26 cellular contexts compared by ENCODE assay signal in genomic region chr10:33706746-33707145, GRCh38.
DNase-seq lines count a peak whose midpoint lies in the region; ATAC-seq, FAIRE-seq and TF ChIP-seq lines count a peak whose summit lies in the region.
"Had no signal": no experiment of that assay in that cellular context is flagged by ENCODE, and none has a peak within 500 bp of the region (broad histone marks: within the 10 kb centered on the region; RNA-seq: fewer than 3 reads in every experiment).

No MANE protein-coding gene starts in this region.

- TF ChIP-seq CTCF in A549 (IDR thresholded peaks at IDR 0.05) (no peak), H9 (conservative IDR thresholded peaks at IDR 0.05) (no peak), type B pancreatic cell (conservative IDR thresholded peaks at IDR 0.05) (no peak), spleen (IDR thresholded peaks at IDR 0.05 in 8 of 11, conservative IDR thresholded peaks at IDR 0.05 in 3 of 11) (no peak)

- H2AFZ ChIP-seq in H9 (ENCODE audit: low read length) = no peak overlapping the region

- no peak overlapping the region for H2BK12ac ChIP-seq in H9 (ENCODE audit: insufficient read length, low read depth, low read length)

- no peak overlapping the region for H3K56ac ChIP-seq in H9 (ENCODE audit: insufficient read length, low read depth, low read length)

- 74% methylated on average over 1 of the region's 1 CpG for whole genome bisulfite sequencing in A549 (ENCODE audit: missing lambda C conversion rate)
- no CpG with 5 or more reads among the region's 1 CpG for WGBS in H9 (ENCODE audit: extremely low coverage, insufficient read length, low lambda C conversion rate)
- WGBS in spleen, 5 donors = 54 to 86% (median 76%) methylated on average over 1 of the region's 1 CpG

- intact Hi-C loops in left ventricle myocardium superior (cut with micrococcal nuclease) = no loop called here
- intact Hi-C loops in spleen (cut with DNase I; ENCODE audit: low total_unique reads) = no loop called here

- no peak overlapping the region for H2BK5ac ChIP-seq in H9 (ENCODE audit: insufficient read length, low read length)

- H3K23me2 ChIP-seq in H9 (ENCODE audit: insufficient read length, low read depth, low read length, poor library complexity, severe bottlenecking) = no peaks in the 10 kb centered on the region

- POLR2A ChIA-PET in A549 (lab: Yijun Ruan, JAX) = no interaction called here

- peaks cover 24% of the 10 kb centered on the region for H3K4me1 ChIP-seq in A549
- H3K4me1 ChIP-seq in H9 (ENCODE audit: insufficient read depth, low read length) = peaks cover 3% of the 10 kb centered on the region; the same call in 1 of the 2 replicates
- H3K4me1 ChIP-seq in spleen = peaks cover 0 to 9% (median 5%) of the 10 kb centered on the region in 6 donors
- H3K4me1 ChIP-seq: lower lobe of right lung had no signal

- H3K4ac ChIP-seq in H9 (ENCODE audit: low read depth, low read length) = no peak overlapping the region

- no peak overlapping the region for H2BK120ac ChIP-seq in H9 (ENCODE audit: low read depth, low read length, poor library complexity, severe bottlenecking)

- H4K20me1 ChIP-seq in H9 (ENCODE audit: control insufficient read depth, insufficient read depth, insufficient read length) = no peaks in the 10 kb centered on the region

- H3K9ac ChIP-seq in H9 (ENCODE audit: extremely low read depth, insufficient read length, low read length) = no peak overlapping the region

- H3K23ac ChIP-seq in H9 (ENCODE audit: insufficient read length, low read depth, low read length) = no peak overlapping the region

- no peaks in the 10 kb centered on the region; a peak in 1 of 7 replicates for H3K36me3 Mint-ChIP-seq in H9 (ENCODE audit: insufficient read depth in 1 of 3, low read depth in 3 of 3)
- no peaks in the 10 kb centered on the region for H3K36me3 Mint-ChIP-seq in type B pancreatic cell
- H3K36me3 Mint-ChIP-seq: CD8-positive, alpha-beta T cell; naive B cell; T-cell had no signal

- H3K27ac Mint-ChIP-seq in H9 = peak overlapping the region in 2 of 3 experiments; percentile 25 to 58; a peak in 1 of 7 replicates
- no peak overlapping the region for H3K27ac Mint-ChIP-seq in type B pancreatic cell
- H3K27ac Mint-ChIP-seq: CD8-positive, alpha-beta T cell; immature natural killer cell; naive B cell; progenitor cell of endocrine pancreas; T-cell had no signal

- DNase-seq in A549 (ENCODE audit: low read depth in 1 of 2, low spot score in 1 of 2) = peak in 1 of 2 experiments; percentile 13
- DNase-seq in H9 = no peak
- peak; percentile 31 for DNase-seq in dedifferentiated amniotic fluid mesenchymal stem cell (ENCODE audit: extremely low spot score)
- DNase-seq in left ventricle myocardium superior = no peak
- no peak for DNase-seq in NK-92 (lab: John Stamatoyannopoulos, UW; ENCODE audit: unreplicated experiment)
- no peak for DNase-seq in type B pancreatic cell (ENCODE audit: extremely low spot score, unreplicated experiment)
- no peak for DNase-seq in NCI-H187 (lab: John Stamatoyannopoulos, UW)
- DNase-seq in spleen = no peak
- DNase-seq: activated CD4-positive, alpha-beta T cell treated with anti-CD3 and anti-CD28 coated beads, Interleukin-2, amount 50 U/mL, for 48 hours; activated T-cell treated with anti-CD3 and anti-CD28 coated beads for 4 hours; anterior cingulate cortex; CD8-positive, alpha-beta T cell; DMS79; immature natural killer cell; lower lobe of right lung; naive B cell; NCI-H2081 treated with DMSO at 0.1 percent for 48 hours; NCI-H510A; SHP77; T-cell had no signal

- H3K4me1 Mint-ChIP-seq in H9 (peaks cover 11 to 29% of the 10 kb centered on the region in 2 experiments), type B pancreatic cell (ENCODE audit: unreplicated experiment) (peaks cover 8% of the 10 kb centered on the region)
- H3K4me1 Mint-ChIP-seq: immature natural killer cell, naive B cell, T-cell had no signal

- no peaks in the 10 kb centered on the region for H3K79me2 ChIP-seq in H9 (ENCODE audit: insufficient read depth, low read length)

- H4K8ac ChIP-seq in H9 (replicated peaks; ENCODE audit: insufficient read length, low read depth, low read length) = no peak overlapping the region

- H3K4me3 Mint-ChIP-seq in H9 (no peak overlapping the region), type B pancreatic cell (no peak overlapping the region)
- H3K4me3 Mint-ChIP-seq: CD8-positive, alpha-beta T cell; immature natural killer cell; naive B cell; T-cell had no signal

- no peak overlapping the region for H2AK5ac ChIP-seq in H9 (ENCODE audit: insufficient read length, low read length)

- H3K4me2 ChIP-seq in A549 = peak overlapping the region; percentile 33; the same call in 1 of the 3 replicates
- no peak overlapping the region for H3K4me2 ChIP-seq in H9 (ENCODE audit: insufficient read depth, insufficient read length, low read length)

- no peak for ATAC-seq in A549
- peak; percentile 73 for ATAC-seq in left ventricle myocardium superior
- ATAC-seq: CD8-positive, alpha-beta T cell; K562; lower lobe of right lung; T-cell had no signal

- H3K18ac ChIP-seq in H9 (ENCODE audit: insufficient read length, low read depth, low read length) = no peak overlapping the region

- CTCF ChIA-PET in A549 (lab: Yijun Ruan, JAX) = no interaction called here

- no peak for TF ChIP-seq POLR2A in A549 (IDR thresholded peaks at IDR 0.05; ENCODE audit: low read length)
- TF ChIP-seq POLR2A in spleen (IDR thresholded peaks at IDR 0.05) = no peak

- no peaks in the 10 kb centered on the region for H3K79me1 ChIP-seq in H9 (ENCODE audit: insufficient read depth, low read depth, low read length, poor library complexity, severe bottlenecking)

- H3K27me3 ChIP-seq in H9 (ENCODE audit: insufficient read depth, low read length) = no peaks in the 10 kb centered on the region
- H3K27me3 ChIP-seq in spleen (replicated peaks in 1 of 7) = no peaks in the 10 kb centered on the region
- H3K27me3 ChIP-seq: heart right ventricle had no signal

- TF ChIP-seq RAD21 in A549 (conservative IDR thresholded peaks at IDR 0.05 in 1 of 2, IDR thresholded peaks at IDR 0.05 in 1 of 2) = no peak

- no peak for TF ChIP-seq EP300 in A549 (IDR thresholded peaks at IDR 0.05)

- no peak overlapping the region for H3K14ac ChIP-seq in H9 (ENCODE audit: insufficient read depth, low read length)

- H3K9me3 ChIP-seq in A549 (no peaks in the 10 kb centered on the region), H9 (ENCODE audit: control insufficient read depth, low read depth, low read length) (no peaks in the 10 kb centered on the region), spleen (no peaks in the 10 kb centered on the region)
- H3K9me3 ChIP-seq: heart right ventricle, lower lobe of right lung had no signal

- H4K91ac ChIP-seq in H9 (ENCODE audit: insufficient read length, low read depth, low read length) = no peak overlapping the region

- H3K36me3 ChIP-seq in spleen = no peaks in the 10 kb centered on the region
- H3K36me3 ChIP-seq: heart right ventricle, lower lobe of right lung had no signal

- H2BK15ac ChIP-seq in H9 (ENCODE audit: low read depth, low read length) = no peak overlapping the region

- FAIRE-seq in A549 (lab: Jason Lieb, UNC) = no peak
- FAIRE-seq: A204.1, K562 had no signal

- H3T11ph ChIP-seq in H9 (ENCODE audit: low read length) = no peak overlapping the region

- no peaks in the 10 kb centered on the region for H3K9me3 Mint-ChIP-seq in H9
- no peaks in the 10 kb centered on the region for H3K9me3 Mint-ChIP-seq in type B pancreatic cell
- H3K9me3 Mint-ChIP-seq: CD8-positive, alpha-beta T cell; T-cell had no signal

- H3K4me3 ChIP-seq in A549 = no peak overlapping the region
- H3K4me3 ChIP-seq in spleen = no peak overlapping the region
- H3K4me3 ChIP-seq: heart right ventricle, K562, lower lobe of right lung had no signal

- H3K27ac ChIP-seq in A549 (no peak overlapping the region), H9 (ENCODE audit: insufficient read length, low read depth, low read length) (no peak overlapping the region), spleen (no peak overlapping the region)
- H3K27ac ChIP-seq: epithelial cell of prostate, lower lobe of right lung, VCaP had no signal

- H2BK20ac ChIP-seq in H9 (ENCODE audit: low read depth, low read length, poor library complexity, severe bottlenecking) = no peak overlapping the region

- H3K27me3 Mint-ChIP-seq in H9 (ENCODE audit: low read depth) (no peaks in the 10 kb centered on the region), type B pancreatic cell (no peaks in the 10 kb centered on the region)
- H3K27me3 Mint-ChIP-seq: progenitor cell of endocrine pancreas had no signal

- H4K5ac ChIP-seq in H9 (ENCODE audit: insufficient read length, low read depth, low read length) = no peak overlapping the region

TF ChIP-seq in A549, 52 proteins besides CTCF, POLR2A, EP300 and RAD21:
- no peak for TF ChIP-seq JUN (IDR thresholded peaks at IDR 0.05)
- no peak for TF ChIP-seq ZSCAN20 (CRISPR knock-in tag; IDR thresholded peaks at IDR 0.05)
- no peak for TF ChIP-seq NFE2L2 (conservative IDR thresholded peaks at IDR 0.05; ENCODE audit: low read length)
- no peak for TF ChIP-seq ZNF302 (CRISPR knock-in tag; IDR thresholded peaks at IDR 0.05)
- no peak for TF ChIP-seq NR3C1 (IDR thresholded peaks at IDR 0.05)
- no peak for TF ChIP-seq KDM5A (IDR thresholded peaks at IDR 0.05)
- TF ChIP-seq, protein P1, sequence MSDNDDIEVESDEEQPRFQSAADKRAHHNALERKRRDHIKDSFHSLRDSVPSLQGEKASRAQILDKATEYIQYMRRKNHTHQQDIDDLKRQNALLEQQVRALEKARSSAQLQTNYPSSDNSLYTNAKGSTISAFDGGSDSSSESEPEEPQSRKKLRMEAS (IDR thresholded peaks at IDR 0.05) = no peak
- TF ChIP-seq CBX2 (IDR thresholded peaks at IDR 0.05; ENCODE audit: borderline replicate concordance, low read depth) = no peak
- TF ChIP-seq ZC3H11A (IDR thresholded peaks at IDR 0.05) = no peak
- TF ChIP-seq HOXB5 (CRISPR knock-in tag; IDR thresholded peaks at IDR 0.05) = no peak
- TF ChIP-seq CBX8 (IDR thresholded peaks at IDR 0.05) = no peak
- no peak for TF ChIP-seq FOSL2 (IDR thresholded peaks at IDR 0.05)
- TF ChIP-seq FOSL2 (CRISPR knock-in tag; IDR thresholded peaks at IDR 0.05) = no peak
- no peak for TF ChIP-seq GATA3 (IDR thresholded peaks at IDR 0.05; ENCODE audit: borderline replicate concordance)
- no peak for TF ChIP-seq BHLHE40 (IDR thresholded peaks at IDR 0.05; ENCODE audit: low read depth, low read length)
- TF ChIP-seq JUNB (IDR thresholded peaks at IDR 0.05) = no peak
- no peak for TF ChIP-seq SMC3 (IDR thresholded peaks at IDR 0.05)
- TF ChIP-seq USF2 (IDR thresholded peaks at IDR 0.05) = no peak
